Comparison of ENCODE assay signal across 32 cellular contexts in genomic region chr2:102523647-102524046, GRCh38.
"Had no signal": no experiment of that assay in that cellular context is flagged by ENCODE, and none has a peak within 500 bp of the region (broad histone marks: within the 10 kb centered on the region; RNA-seq: fewer than 3 reads in every experiment).

No MANE protein-coding gene starts in this region.

- H3K4me3 Mint-ChIP-seq: activated CD4-positive, alpha-beta memory T cell treated with anti-CD3 and anti-CD28 coated beads, Interleukin-2, amount 10 ng/mL, durations not matched to agents 7 days and 5 days; activated CD4-positive, alpha-beta T cell treated with anti-CD3 and anti-CD28 coated beads for 36 hours; activated naive CD8-positive, alpha-beta T cell treated with anti-CD3 and anti-CD28 coated beads, Interleukin-2, amount 50 U/mL, for 24 hours; activated T-cell treated with anti-CD3 and anti-CD28 coated beads, Interleukin-2, amount 50 U/mL, for 72 hours; central memory CD8-positive, alpha-beta T cell had no signal

- H3K4me1 Mint-ChIP-seq: activated CD4-positive, alpha-beta T cell treated with anti-CD3 and anti-CD28 coated beads for 36 hours; activated naive CD8-positive, alpha-beta T cell treated with anti-CD3 and anti-CD28 coated beads, Interleukin-2, amount 50 U/mL, for 24 hours had no signal

- H3K4me2 ChIP-seq: SK-N-SH had no signal

- H3K36me3 ChIP-seq: ascending aorta, SJCRH30 had no signal

- H3K27ac ChIP-seq: ascending aorta, body of pancreas, SJCRH30, VCaP had no signal

- ATAC-seq: activated CD4-positive, alpha-beta T cell treated with anti-CD3 and anti-CD28 coated beads for 36 hours; activated naive CD4-positive, alpha-beta T cell treated with anti-CD3 and anti-CD28 coated beads, Interleukin-2, amount 50 U/mL, for 72 hours; activated naive CD8-positive, alpha-beta T cell treated with anti-CD3 and anti-CD28 coated beads, Interleukin-2, amount 50 U/mL, for 24 hours; activated T-cell treated with anti-CD3 and anti-CD28 coated beads, Interleukin-2, amount 50 U/mL, for 72 hours; body of pancreas; Panc1 had no signal

- H3K36me3 Mint-ChIP-seq: activated naive CD4-positive, alpha-beta T cell treated with anti-CD3 and anti-CD28 coated beads, Interleukin-2, amount 50 U/mL, for 72 hours had no signal

- H3K27me3 ChIP-seq: ascending aorta, body of pancreas had no signal

- H3K4me1 ChIP-seq: ascending aorta, SJCRH30 had no signal

- H3K9me3 Mint-ChIP-seq: activated CD4-positive, alpha-beta memory T cell treated with anti-CD3 and anti-CD28 coated beads, Interleukin-2, amount 10 ng/mL, durations not matched to agents 7 days and 5 days; activated naive CD4-positive, alpha-beta T cell treated with anti-CD3 and anti-CD28 coated beads, Interleukin-2, amount 50 U/mL, for 72 hours; activated naive CD8-positive, alpha-beta T cell treated with anti-CD3 and anti-CD28 coated beads, Interleukin-2, amount 50 U/mL, for 24 hours; activated T-cell treated with anti-CD3 and anti-CD28 coated beads, Interleukin-2, amount 50 U/mL, for 72 hours; activated T-helper 2 cell treated with anti-CD3 and anti-CD28 coated beads, Interferon-gamma antibody, Interleukin-2, Interleukin-4, amounts not matched to agents 10 μg/mL and 5 μg/mL and 100 μg/mL, durations not matched to agents 14 hours and 24 hours and 36 hours; central memory CD8-positive, alpha-beta T cell had no signal

- H3K4me3 ChIP-seq: ascending aorta, body of pancreas, SJCRH30 had no signal

- H3K27me3 Mint-ChIP-seq: central memory CD8-positive, alpha-beta T cell had no signal

- DNase-seq: activated CD4-positive, alpha-beta memory T cell treated with anti-CD3 and anti-CD28 coated beads, Interleukin-2, amount 10 ng/mL, durations not matched to agents 7 days and 5 days; activated CD4-positive, alpha-beta T cell treated with anti-CD3 and anti-CD28 coated beads for 36 hours; activated CD4-positive, alpha-beta T cell treated with anti-CD3 and anti-CD28 coated beads, Interleukin-2, amount 50 U/mL, for 1 hour; activated CD4-positive, CD25-positive, alpha-beta regulatory T cell; activated naive CD4-positive, alpha-beta T cell treated with Interleukin-2 at 50 U/mL for 16 hours; activated naive CD8-positive, alpha-beta T cell treated with anti-CD3 and anti-CD28 coated beads, Interleukin-2, amount 50 U/mL, for 24 hours; activated T-cell treated with anti-CD3 and anti-CD28 coated beads for 4 hours; activated T-cell treated with anti-CD3 and anti-CD28 coated beads, Interleukin-2, amount 50 U/mL, for 72 hours; amniotic stem cell; body of pancreas; KG1; NCI-H1092 treated with DMSO at 0.1 percent for 48 hours; NCI-H1417 treated with DMSO at 0.1 percent for 48 hours; NCI-H1694; NCI-H2029 treated with DMSO at 0.1 percent for 48 hours; NCI-H345; NCI-H510A; NCI-H526 treated with DMSO at 0.1 percent for 48 hours; NCI-H82; NK-92 treated with Interleukin-12 subunit alpha and Interleukin-12 subunit beta, amount 100 ng/mL, for 24 hours; OCI-M1; Right ventricle myocardium superior; RPMI8226; SJCRH30; SK-N-SH; T-helper 1 cell had no signal

- H3K9me3 ChIP-seq: ascending aorta, body of pancreas, SJCRH30, SK-N-SH had no signal

- H3K27ac Mint-ChIP-seq: activated CD4-positive, alpha-beta memory T cell treated with anti-CD3 and anti-CD28 coated beads, Interleukin-2, amount 10 ng/mL, durations not matched to agents 7 days and 5 days; activated CD4-positive, alpha-beta T cell treated with anti-CD3 and anti-CD28 coated beads for 36 hours; activated naive CD4-positive, alpha-beta T cell treated with anti-CD3 and anti-CD28 coated beads, Interleukin-2, amount 50 U/mL, for 72 hours; activated naive CD8-positive, alpha-beta T cell treated with anti-CD3 and anti-CD28 coated beads, Interleukin-2, amount 50 U/mL, for 24 hours; activated T-cell treated with anti-CD3 and anti-CD28 coated beads, Interleukin-2, amount 50 U/mL, for 72 hours; activated T-helper 2 cell treated with anti-CD3 and anti-CD28 coated beads, Interferon-gamma antibody, Interleukin-2, Interleukin-4, amounts not matched to agents 10 μg/mL and 5 μg/mL and 100 μg/mL, durations not matched to agents 14 hours and 24 hours and 36 hours had no signal

- H3K9ac ChIP-seq: SK-N-SH had no signal
